11 cellular contexts compared by ENCODE assay signal in genomic region chr10:13758302-13758701, GRCh38.
DNase-seq lines count a peak whose midpoint lies in the region; ATAC-seq and TF ChIP-seq lines count a peak whose summit lies in the region.
"Had no signal": no experiment of that assay in that cellular context is flagged by ENCODE, and none has a peak within 500 bp of the region (broad histone marks: within the 10 kb centered on the region; RNA-seq: fewer than 3 reads in every experiment).

No MANE protein-coding gene starts in this region.

- no peaks in the 10 kb centered on the region for H3K9me3 ChIP-seq in Caco-2
- H3K9me3 ChIP-seq: thoracic aorta had no signal

- CTCF ChIA-PET in Caco-2 (lab: Charles Lee): no interaction called here

- DNase-seq in Caco-2 (peak; percentile 55 to 79), HPDE6-E6E7 (ENCODE audit: extremely low spot score) (peak; percentile 32), left kidney (ENCODE audit: low read depth, low spot score) (peak; percentile 76), CD14-positive monocyte (ENCODE audit: low spot score) (no peak), substantia nigra (lab: John Stamatoyannopoulos, UW) (no peak)
- DNase-seq in effector memory CD8-positive, alpha-beta T cell: no peak
- DNase-seq: activated CD8-positive, alpha-beta memory T cell treated with anti-CD3 and anti-CD28 coated beads, Interleukin-2, amount 50 U/mL, for 4 hours; NCI-H1092 treated with DMSO at 0.1 percent for 48 hours had no signal

- H3K36me3 Mint-ChIP-seq in Caco-2 (ENCODE audit: insufficient read depth, unreplicated experiment): peaks cover 5% of the 10 kb centered on the region
- peaks cover 39% of the 10 kb centered on the region for H3K36me3 Mint-ChIP-seq in brain
- no peaks in the 10 kb centered on the region for H3K36me3 Mint-ChIP-seq in CD14-positive monocyte
- no peaks in the 10 kb centered on the region for H3K36me3 Mint-ChIP-seq in effector memory CD8-positive, alpha-beta T cell (ENCODE audit: insufficient read depth)

- H3K36me3 ChIP-seq in Caco-2 (ENCODE audit: control insufficient read depth, insufficient read depth, low read length): no peaks in the 10 kb centered on the region
- H3K36me3 ChIP-seq: thoracic aorta had no signal

- H3K27ac Mint-ChIP-seq in Caco-2 (ENCODE audit: unreplicated experiment) (no peak overlapping the region), brain (peak overlapping the region; percentile 53 to 97 (median 94)), CD14-positive monocyte (no peak overlapping the region)
- H3K27ac Mint-ChIP-seq in effector memory CD8-positive, alpha-beta T cell: no peak overlapping the region

- no peaks in the 10 kb centered on the region for H3K9me3 Mint-ChIP-seq in Caco-2 (ENCODE audit: unreplicated experiment)
- no peaks in the 10 kb centered on the region for H3K9me3 Mint-ChIP-seq in brain
- H3K9me3 Mint-ChIP-seq in CD14-positive monocyte: peaks cover 0 to 3% (median 0%) of the 10 kb centered on the region in 7 donors
- H3K9me3 Mint-ChIP-seq in effector memory CD8-positive, alpha-beta T cell: no peaks in the 10 kb centered on the region

- intact Hi-C loops in Caco-2 (cut with micrococcal nuclease; ENCODE audit: unreplicated experiment): no loop called here
- intact Hi-C loops in CD14-positive monocyte (cut with micrococcal nuclease): no loop called here

- no TSS peak for BruUV-seq in Caco-2 (replicated peaks; lab: Mats Ljungman, UMichigan)

- no peak overlapping the region for H3K27ac ChIP-seq in substantia nigra (ENCODE audit: low read depth, low read length, poor library complexity, severe bottlenecking)
- H3K27ac ChIP-seq: thoracic aorta had no signal

- POLR2A ChIA-PET in Caco-2 (lab: Charles Lee): no interaction called here

- H3K4me3 Mint-ChIP-seq in Caco-2 (ENCODE audit: unreplicated experiment) (no peak overlapping the region), brain (peak overlapping the region in 1 of 5 experiments; percentile 35), CD14-positive monocyte (no peak overlapping the region)
- no peak overlapping the region for H3K4me3 Mint-ChIP-seq in effector memory CD8-positive, alpha-beta T cell

- ATAC-seq in HG02623 (IDR thresholded peaks at IDR 0.05; ENCODE audit: unreplicated experiment): no peak
- no peak for ATAC-seq in effector memory CD8-positive, alpha-beta T cell (replicated peaks)

- no peak for TF ChIP-seq CTCF in Caco-2 (IDR thresholded peaks at IDR 0.05; ENCODE audit: insufficient read depth in 1 of 2, low read depth in 1 of 2, low read length in 1 of 2, severe bottlenecking in 1 of 2, unreplicated experiment in 1 of 2)
- TF ChIP-seq CTCF in brain (conservative IDR thresholded peaks at IDR 0.05): no peak
- no peak for TF ChIP-seq CTCF in CD14-positive monocyte (IDR thresholded peaks at IDR 0.05)

- no peaks in the 10 kb centered on the region for H3K27me3 ChIP-seq in Caco-2 (replicated peaks; ENCODE audit: control insufficient read depth, insufficient read depth, low read length)

- H3K4me1 ChIP-seq in Caco-2: peaks cover 60% of the 10 kb centered on the region

- H3K4me3 ChIP-seq in Caco-2 (ENCODE audit: low read depth, low read length): no peak overlapping the region
- H3K4me3 ChIP-seq: thoracic aorta had no signal

- H3K4me1 Mint-ChIP-seq in Caco-2 (ENCODE audit: low read depth, unreplicated experiment) (peaks cover 46% of the 10 kb centered on the region), brain (peaks cover 67% of the 10 kb centered on the region), CD14-positive monocyte (peaks cover 21% of the 10 kb centered on the region)
- no peaks in the 10 kb centered on the region for H3K4me1 Mint-ChIP-seq in effector memory CD8-positive, alpha-beta T cell (ENCODE audit: low read depth in 2 of 2)

- H3K27me3 Mint-ChIP-seq in Caco-2 (ENCODE audit: insufficient read depth, unreplicated experiment) (no peaks in the 10 kb centered on the region), brain (no peaks in the 10 kb centered on the region), CD14-positive monocyte (ENCODE audit: low read depth in 3 of 3) (peaks cover 0 to 4% (median 0%) of the 10 kb centered on the region in 3 donors)
- H3K27me3 Mint-ChIP-seq in effector memory CD8-positive, alpha-beta T cell: peaks cover 12 to 30% of the 10 kb centered on the region in 2 donors

Comparison
In these comparisons a context has a peak if more than half of its experiments do, and no peak if none do; other contexts are left out.
1. DNase-seq: peak in Caco-2 (2 of 2), HPDE6-E6E7 (single experiment) and left kidney (single experiment); none in CD14-positive monocyte (single experiment), effector memory CD8-positive, alpha-beta T cell (0 of 3) and substantia nigra (0 of 49).
2. H3K27ac Mint-ChIP-seq: peak in brain (5 of 5); none in Caco-2 (single experiment), CD14-positive monocyte (0 of 7) and effector memory CD8-positive, alpha-beta T cell (0 of 2).